28 cellular contexts compared by ENCODE assay signal in the genomic region with DNA sequence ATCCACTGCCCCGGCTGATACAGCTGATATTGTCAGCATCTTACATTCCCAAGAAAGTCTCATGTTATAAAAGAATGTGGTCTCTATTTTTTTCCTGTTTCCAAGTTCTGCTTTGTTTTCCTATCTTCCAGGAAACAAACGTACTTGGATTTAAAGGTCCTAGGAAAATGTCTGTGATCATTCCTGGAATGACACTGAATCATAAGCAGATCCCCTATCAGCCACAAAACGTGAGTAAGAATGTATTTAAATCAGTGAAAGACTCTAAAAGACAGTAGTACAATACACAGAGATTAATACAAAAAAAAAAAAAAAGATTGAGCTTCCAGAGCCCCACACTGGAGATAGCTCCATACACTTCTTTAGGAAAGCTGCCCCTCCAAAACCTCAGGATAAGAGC. TPM values are rescaled to one million over a fixed set of nuclear protein-coding genes. Genes with fewer than 3 reads are reported as not detected.
"Had no signal": no experiment of that assay in that cellular context is flagged by ENCODE, and none has a peak within 500 bp of the region (broad histone marks: within the 10 kb centered on the region; RNA-seq: fewer than 3 reads in every experiment).

No MANE protein-coding gene starts in this region.

- H3K27me3 ChIP-seq: neural progenitor cell, neutrophil, right atrium auricular region, stomach, testis, thyroid gland, transverse colon, upper lobe of left lung, vagina had no signal

- H3K79me2 ChIP-seq: parathyroid adenoma had no signal

- H3K4me1 ChIP-seq: left ventricle myocardium inferior, neural progenitor cell, parathyroid adenoma, psoas muscle, stomach, testis, transverse colon, upper lobe of left lung, vagina had no signal

- H3K4me2 ChIP-seq: neural progenitor cell had no signal

- H3K9ac ChIP-seq: neural progenitor cell, parathyroid adenoma had no signal

- ATAC-seq: natural killer cell; psoas muscle; sciatic nerve; stimulated activated naive B cell treated with anti-CD40 and anti-IgM and Interleukin-4, amounts not matched to agents 10 μg/mL and 1 μg/mL and 100 μg/mL, for 72 hours; stimulated activated naive CD8-positive, alpha-beta T cell treated with anti-CD3 and anti-CD28 coated beads, Interleukin-15, Interleukin-2, amounts not matched to agents 100 U/mL and 50 U/mL, for 24 hours had no signal

- H2AFZ ChIP-seq: neural progenitor cell, parathyroid adenoma had no signal

- H3K36me3 ChIP-seq: neural progenitor cell, neutrophil had no signal

- H3K4me3 ChIP-seq: left ventricle myocardium inferior, lung, neural progenitor cell, psoas muscle, right atrium auricular region, skin epidermis, stomach, testis, thyroid gland, transverse colon, upper lobe of left lung, vagina had no signal

- H3K27ac ChIP-seq: left ventricle myocardium inferior, neural progenitor cell, neutrophil, parathyroid adenoma, psoas muscle, right atrium auricular region, skin epidermis, stomach, testis, thyroid gland, transverse colon, upper lobe of left lung, vagina had no signal

- H3K9me3 ChIP-seq: left ventricle myocardium inferior, neutrophil, psoas muscle, right atrium auricular region, stomach, testis, thyroid gland, transverse colon, upper lobe of left lung, vagina had no signal

- DNase-seq: islet precursor cell; left ventricle myocardium inferior; mesendoderm; naive B cell; natural killer cell; nephron progenitor cell; occipital lobe; psoas muscle; stimulated activated CD4-positive, alpha-beta T cell treated with anti-CD3 and anti-CD28 coated beads, Interleukin-12 subunit alpha, Interleukin-12 subunit beta, amount 100 ng/mL, for 4 hours; stimulated activated CD4-positive, alpha-beta T cell treated with anti-CD3 and anti-CD28 coated beads, Interleukin-15, amount 100 ng/mL, for 24 hours; stimulated activated CD4-positive, alpha-beta T cell treated with anti-CD3 and anti-CD28 coated beads, Interleukin-2, amount 100 ng/mL, for 24 hours; stimulated activated CD4-positive, alpha-beta T cell treated with anti-CD3 and anti-CD28 coated beads, Interleukin-4, amount 100 ng/mL, for 1 hour; stimulated activated naive B cell treated with anti-CD40 and anti-IgM and Interleukin-4, amounts not matched to agents 10 μg/mL and 1 μg/mL and 100 μg/mL, for 72 hours; stimulated activated naive CD8-positive, alpha-beta T cell treated with anti-CD3 and anti-CD28 coated beads, Interleukin-15, Interleukin-2, amounts not matched to agents 100 U/mL and 50 U/mL, for 24 hours; stomach; testis; thyroid gland; transverse colon; upper lobe of left lung had no signal

RNA-seq across cellular contexts. Expression of a gene that starts 21.7 kb away (rescaled TPM):
- total RNA-seq: mononuclear cell, natural killer cell had no signal
